ENCODE assay signal across 19 cellular contexts in the genomic region with DNA sequence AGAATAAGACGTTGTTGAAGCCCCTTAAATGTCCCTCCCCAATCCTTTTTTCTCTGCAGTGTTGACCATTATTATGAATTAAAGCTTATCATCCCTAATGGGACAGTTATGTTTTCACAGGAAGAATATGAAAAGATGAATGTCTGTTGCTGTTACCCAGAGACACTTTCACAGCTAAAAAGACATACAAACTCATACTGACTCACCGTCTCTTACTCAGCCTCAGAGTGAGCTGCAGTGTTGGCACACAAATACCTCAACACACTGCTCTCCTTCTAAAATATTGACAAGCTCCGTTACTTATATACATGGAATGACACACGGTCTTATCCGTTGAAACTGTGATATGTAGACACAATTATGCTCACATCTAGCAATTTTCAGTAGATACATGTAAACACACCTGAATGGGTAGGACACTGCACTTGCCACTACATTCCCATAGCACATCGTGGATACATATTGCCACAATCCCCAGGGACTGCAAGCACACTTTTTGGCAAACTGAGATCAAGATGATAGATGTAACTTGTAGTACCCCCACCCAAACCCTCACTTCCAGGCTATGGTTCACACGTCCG. TPM values are rescaled to one million over a fixed set of nuclear protein-coding genes. Genes with fewer than 3 reads are reported as not detected.
DNase-seq lines count a peak whose midpoint lies in the region; ATAC-seq, FAIRE-seq and TF ChIP-seq lines count a peak whose summit lies in the region.
"Had no signal": no experiment of that assay in that cellular context is flagged by ENCODE, and none has a peak within 500 bp of the region (broad histone marks: within the 10 kb centered on the region; RNA-seq: fewer than 3 reads in every experiment).

No MANE protein-coding gene starts in this region.

- H3K9me3 ChIP-seq in GM12878 (replicated peaks; ENCODE audit: control insufficient read depth, insufficient read depth, low read length): no peaks in the 10 kb centered on the region
- H3K9me3 ChIP-seq in prostate gland: no peaks in the 10 kb centered on the region
- H3K9me3 ChIP-seq: transverse colon had no signal

- SMC1A ChIA-PET in GM12878 (lab: Charles Lee; ENCODE audit: uncharacterized antibody, unreplicated experiment): interaction anchor here (1.1 kb wide), 1 partner anchor 30 kb away, joined by 3 read pairs; no protein-coding TSS in a partner anchor

- H4K20me1 ChIP-seq in GM12878 (ENCODE audit: control insufficient read depth, insufficient read depth): no peaks in the 10 kb centered on the region

- H3K36me3 ChIP-seq in GM12878 (ENCODE audit: control insufficient read depth in 2 of 2, insufficient read depth in 2 of 2, low read length in 1 of 2) (peaks cover 0 to 3% of the 10 kb centered on the region in 2 experiments; a peak in 1 of 4 replicates), prostate gland (no peaks in the 10 kb centered on the region)
- H3K36me3 ChIP-seq: transverse colon had no signal

- no peak for ATAC-seq in GM12878
- ATAC-seq in natural killer cell: no peak
- ATAC-seq: activated T-cell treated with anti-CD3 and anti-CD28 coated beads, Interleukin-2, amount 50 U/mL, for 4 hours; left colon had no signal

- H3K4me3 ChIP-seq in GM12878 (no peak overlapping the region), prostate gland (no peak overlapping the region)
- H3K4me3 ChIP-seq: transverse colon had no signal

- in situ Hi-C loops in GM12878 (cut with MboI): no loop called here

- 85% methylated on average over 8 of the region's 8 CpGs for WGBS in GM12878 (ENCODE audit: insufficient coverage, insufficient replicate concordance, low lambda C conversion rate, missing lambda C conversion rate)
- WGBS in prostate gland: 71% methylated on average over 8 of the region's 8 CpGs

- no peaks in the 10 kb centered on the region for H3K79me2 ChIP-seq in GM12878 (ENCODE audit: control insufficient read depth, insufficient read depth, low read length)

- no peak for TF ChIP-seq RAD21 in GM12878 (IDR thresholded peaks at IDR 0.05; ENCODE audit: insufficient read depth, low read depth, low read length)

- no peak overlapping the region for H2AFZ ChIP-seq in GM12878 (ENCODE audit: control insufficient read depth, low read depth, low read length)

- no TSS peak for BruUV-seq in GM12878 (replicated peaks; lab: Mats Ljungman, UMichigan)

- no peak for TF ChIP-seq EP300 in GM12878 (IDR thresholded peaks at IDR 0.05; ENCODE audit: borderline replicate concordance in 1 of 2, control insufficient read depth in 1 of 2, low read depth in 2 of 2, low read length in 2 of 2)

- FAIRE-seq in GM12878 (lab: Jason Lieb, UNC): no peak
- FAIRE-seq in GM12891 (lab: Jason Lieb, UNC): no peak

- H3K9ac ChIP-seq in GM12878 (ENCODE audit: control insufficient read depth, insufficient read depth, low read length): no peak overlapping the region

- no peaks in the 10 kb centered on the region for H3K9me3 Mint-ChIP-seq in natural killer cell
- H3K9me3 Mint-ChIP-seq: activated CD4-positive, alpha-beta T cell treated with anti-CD3 and anti-CD28 coated beads, Interleukin-2, amount 10 ng/mL, durations not matched to agents 24 days and 14 days; activated T-cell treated with anti-CD3 and anti-CD28 coated beads, Interleukin-2, amount 50 U/mL, for 4 hours; IgD-negative memory B cell; T-helper 2 cell treated with Interferon-gamma antibody and Interleukin-4, amounts not matched to agents 5 μg/mL and 100 μg/mL, for 36 hours had no signal

- TF ChIP-seq CTCF in GM12878 (IDR thresholded peaks at IDR 0.05 in 2 of 3, conservative IDR thresholded peaks at IDR 0.05 in 1 of 3; ENCODE audit: control insufficient read depth in 2 of 3, extremely low read depth in 1 of 3, insufficient read depth in 1 of 3, low read depth in 3 of 3, low read length in 3 of 3): no peak
- TF ChIP-seq CTCF in natural killer cell (IDR thresholded peaks at IDR 0.05): no peak
- TF ChIP-seq CTCF in prostate gland (IDR thresholded peaks at IDR 0.05): no peak

- no peak overlapping the region for H3K27ac Mint-ChIP-seq in natural killer cell
- H3K27ac Mint-ChIP-seq: activated CD4-positive, alpha-beta T cell treated with anti-CD3 and anti-CD28 coated beads, Interleukin-2, amount 10 ng/mL, durations not matched to agents 24 days and 14 days; IgD-negative memory B cell; T-helper 2 cell treated with Interferon-gamma antibody and Interleukin-4, amounts not matched to agents 5 μg/mL and 100 μg/mL, for 36 hours had no signal

- H3K27ac ChIP-seq in GM12878 (ENCODE audit: control insufficient read depth, insufficient read depth) (no peak overlapping the region), prostate gland (no peak overlapping the region)
- H3K27ac ChIP-seq: transverse colon had no signal

- H3K27me3 Mint-ChIP-seq in natural killer cell (ENCODE audit: low read depth in 2 of 2): no peaks in the 10 kb centered on the region
- H3K27me3 Mint-ChIP-seq: activated CD4-positive, alpha-beta T cell treated with anti-CD3 and anti-CD28 coated beads, Interleukin-2, amount 10 ng/mL, durations not matched to agents 24 days and 14 days; IgD-negative memory B cell had no signal

- no peaks in the 10 kb centered on the region for H3K36me3 Mint-ChIP-seq in natural killer cell

- H3K4me1 ChIP-seq in GM12878 (ENCODE audit: control insufficient read depth, insufficient read depth, low read length): no peaks in the 10 kb centered on the region
- no peaks in the 10 kb centered on the region for H3K4me1 ChIP-seq in prostate gland (replicated peaks)
- H3K4me1 ChIP-seq: transverse colon had no signal

- CTCF ChIA-PET in GM12878 (lab: Yijun Ruan, JAX): interaction anchor here (0.5 to 2.1 kb wide), 3 partner anchors 13 to 135 kb away, joined by 3 to 8 read pairs (median 5); partner anchors contain the start of gene MSH5

- H3K4me2 ChIP-seq in GM12878 (ENCODE audit: control insufficient read depth, insufficient read depth): no peak overlapping the region

- H3K27me3 ChIP-seq in GM12878 (replicated peaks in 1 of 2; ENCODE audit: control insufficient read depth in 2 of 2, insufficient read depth in 2 of 2, low read length in 1 of 2) (no peaks in the 10 kb centered on the region), prostate gland (replicated peaks; ENCODE audit: insufficient read depth) (no peaks in the 10 kb centered on the region)
- H3K27me3 ChIP-seq: transverse colon had no signal

- H3K4me1 Mint-ChIP-seq in natural killer cell: no peaks in the 10 kb centered on the region
- H3K4me1 Mint-ChIP-seq: activated CD4-positive, alpha-beta T cell treated with anti-CD3 and anti-CD28 coated beads, Interleukin-2, amount 10 ng/mL, durations not matched to agents 24 days and 14 days had no signal

- TF ChIP-seq POLR2A in GM12878 (IDR thresholded peaks at IDR 0.05; ENCODE audit: low read depth, low read length) (no peak), prostate gland (IDR thresholded peaks at IDR 0.05) (no peak), GM12891 (IDR thresholded peaks at IDR 0.05; ENCODE audit: low read depth, low read length) (no peak)

- RAD21 ChIA-PET in GM12878 (lab: Charles Lee; ENCODE audit: unreplicated experiment): no interaction called here

- intact Hi-C loops in GM12878 (cut with micrococcal nuclease; ENCODE audit: unreplicated experiment): no loop called here
- intact Hi-C loops in natural killer cell (cut with micrococcal nuclease): no loop called here
- intact Hi-C loops in prostate gland (cut with DNase I): no loop called here

- DNase-seq in AG08396 (ENCODE audit: low spot score) (peak; percentile 66), M059J (ENCODE audit: low read depth) (peak; percentile 88), GM12878 (ENCODE audit: low read depth, low spot score) (no peak), hepatic stellate cell (ENCODE audit: low spot score) (peak; percentile 79), natural killer cell (no peak), prostate gland (ENCODE audit: low spot score) (no peak), GM12891 (ENCODE audit: insufficient read length, low spot score) (no peak), DMS153 treated with DMSO at 0.1 percent for 48 hours (lab: John Stamatoyannopoulos, UW; ENCODE audit: unreplicated experiment) (no peak)
- DNase-seq: activated CD4-positive, alpha-beta T cell treated with anti-CD3 and anti-CD28 coated beads, Interleukin-2, amount 10 ng/mL, durations not matched to agents 24 days and 14 days; activated T-cell treated with anti-CD3 and anti-CD28 coated beads, Interleukin-2, amount 50 U/mL, for 4 hours; aorta; C1 segment of cervical spinal cord; effector CD8-positive, alpha-beta T cell; left colon; NCI-H146; NCI-H524; transverse colon had no signal

- POLR2A ChIA-PET in GM12878 (lab: Charles Lee): interaction anchor here (0.7 kb wide), 1 partner anchor 123 kb away, joined by 3 read pairs; no protein-coding TSS in a partner anchor

- H3K4me3 Mint-ChIP-seq in natural killer cell: no peak overlapping the region
- H3K4me3 Mint-ChIP-seq: activated CD4-positive, alpha-beta T cell treated with anti-CD3 and anti-CD28 coated beads, Interleukin-2, amount 10 ng/mL, durations not matched to agents 24 days and 14 days; activated T-cell treated with anti-CD3 and anti-CD28 coated beads, Interleukin-2, amount 50 U/mL, for 4 hours; IgD-negative memory B cell; T-helper 2 cell treated with Interferon-gamma antibody and Interleukin-4, amounts not matched to agents 5 μg/mL and 100 μg/mL, for 36 hours had no signal

RNA-seq across cellular contexts. Expression of gene SAPCD1, which starts 9.6 kb away (rescaled TPM):
- total RNA-seq in M059J (2014; rRNA removed; shearing (Covaris generic)): 1.7 TPM in 1 of 2 replicates, not detected in the other
- total RNA-seq in GM12878 (2013; cell fraction: nucleolus; rRNA removed): 19.2 and 21.8 TPM in 2 replicates
- total RNA-seq in GM12878 (2014; rRNA removed): 3.4 and 6.3 TPM in 2 replicates
- 6.0 and 6.1 TPM in 2 replicates for total RNA-seq in GM12878 (2014; rRNA removed; fragmentation: Illumina TruSeq; extraction: Trizol)
- total RNA-seq in GM12878 (2021): 8.6 and 13.0 TPM in 2 replicates
- 11.4 TPM for polyA plus RNA-seq in GM12878 (2011; ENCODE audit: low read depth)
- 3.2 and 5.6 TPM in 2 replicates for polyA plus RNA-seq in GM12878 (2011; rRNA removed)
- 1.7 TPM in 2 replicates for polyA plus RNA-seq in GM12878 (2011; cell fraction: cytosol; rRNA removed)
- polyA plus RNA-seq in GM12878 (2011; cell fraction: nucleus; rRNA removed): 53.4 and 54.9 TPM in 2 replicates
- polyA plus RNA-seq in GM12878 (2012): 10.0 and 18.1 TPM in 2 replicates
- polyA plus RNA-seq in GM12878 (2014; fragmentation: Illumina TruSeq; extraction: Trizol): 9.5 and 15.4 TPM in 2 replicates
- polyA plus RNA-seq in GM12878 (2014; fragmentation: Nextera tagmentation; extraction: Ambion mirVana): 1 to 10 TPM; 1.6 to 3.1 TPM
- polyA plus RNA-seq in GM12878 (2014; rRNA removed): 10.4 and 12.2 TPM in 2 replicates
- polyA plus RNA-seq in GM12878 (2016; fragmentation: Nextera tagmentation; extraction: Ambion mirVana): 1 to 10 TPM; 3.5 to 4.7 TPM
- not detected in 2 replicates for polyA minus RNA-seq in GM12878 (2011; rRNA and poly(A)+ RNA removed)
- not detected in 2 replicates for polyA minus RNA-seq in GM12878 (2011; cell fraction: cytosol; rRNA and poly(A)+ RNA removed)
- 1.1 and 5.0 TPM in 2 replicates for polyA minus RNA-seq in GM12878 (2011; cell fraction: nucleus; rRNA and poly(A)+ RNA removed)
- total RNA-seq in natural killer cell: 10 to 100 TPM in 1 of 3 donors, 1 to 10 TPM in 2; 5.4 to 14.5 (median 6.9) TPM
- 10 to 100 TPM in 1 of 2 donors, 1 to 10 TPM in 1; 1.9 to 15.7 TPM for total RNA-seq in prostate gland
- 10.1 TPM for polyA plus RNA-seq in GM12891 (2012; ENCODE audit: low read depth, missing spikeins)
- polyA plus RNA-seq: IgD-negative memory B cell had no signal

RNA-seq across cellular contexts. Expression of gene MSH5, which starts 13.0 kb away (rescaled TPM):
- total RNA-seq in M059J (2014; rRNA removed; shearing (Covaris generic)): 12.8 and 19.4 TPM in 2 replicates
- total RNA-seq in GM12878 (2013; cell fraction: nucleolus; rRNA removed): 239 and 262 TPM in 2 replicates
- 27.8 and 30.2 TPM in 2 replicates for total RNA-seq in GM12878 (2014; rRNA removed)
- total RNA-seq in GM12878 (2014; rRNA removed; fragmentation: Illumina TruSeq; extraction: Trizol): 26.2 and 26.4 TPM in 2 replicates
- total RNA-seq in GM12878 (2021): 45.1 and 52.7 TPM in 2 replicates
- 18.8 TPM for polyA plus RNA-seq in GM12878 (2011; ENCODE audit: low read depth)
- 46.7 and 49.3 TPM in 2 replicates for polyA plus RNA-seq in GM12878 (2011; rRNA removed)
- polyA plus RNA-seq in GM12878 (2011; cell fraction: cytosol; rRNA removed): 31.3 and 44.7 TPM in 2 replicates
- polyA plus RNA-seq in GM12878 (2011; cell fraction: nucleus; rRNA removed): 333 and 386 TPM in 2 replicates
- 22.8 and 25.8 TPM in 2 replicates for polyA plus RNA-seq in GM12878 (2012)
- 30.8 and 45.3 TPM in 2 replicates for polyA plus RNA-seq in GM12878 (2014; fragmentation: Illumina TruSeq; extraction: Trizol)
- polyA plus RNA-seq in GM12878 (2014; fragmentation: Nextera tagmentation; extraction: Ambion mirVana): 10 to 100 TPM in 1 of 2 experiments, 1 to 10 TPM in 1; 9.1 to 10.1 TPM
- 46.8 and 47.0 TPM in 2 replicates for polyA plus RNA-seq in GM12878 (2014; rRNA removed)
- 10 to 100 TPM; 25.8 to 29.9 TPM for polyA plus RNA-seq in GM12878 (2016; fragmentation: Nextera tagmentation; extraction: Ambion mirVana)
- polyA minus RNA-seq in GM12878 (2011; rRNA and poly(A)+ RNA removed): 49.3 and 52.9 TPM in 2 replicates
- 11.4 and 14.5 TPM in 2 replicates for polyA minus RNA-seq in GM12878 (2011; cell fraction: cytosol; rRNA and poly(A)+ RNA removed)
- 81.8 and 113 TPM in 2 replicates for polyA minus RNA-seq in GM12878 (2011; cell fraction: nucleus; rRNA and poly(A)+ RNA removed)
- 10 to 100 TPM; 28.2 to 44.6 (median 43.7) TPM for total RNA-seq in natural killer cell
- total RNA-seq in prostate gland: 10 to 100 TPM; 10.5 to 72.4 TPM
- polyA plus RNA-seq in GM12891 (2012; ENCODE audit: low read depth, missing spikeins): 20.7 TPM

RNA-seq across cellular contexts. Expression of gene CLIC1, which starts 16.5 kb away (rescaled TPM):
- total RNA-seq in M059J (2014; rRNA removed; shearing (Covaris generic)): 1,686 and 1,715 TPM in 2 replicates
- 107 and 113 TPM in 2 replicates for total RNA-seq in GM12878 (2013; cell fraction: nucleolus; rRNA removed)
- total RNA-seq in GM12878 (2014; rRNA removed) (647 and 648 TPM in 2 replicates), GM12878 (2014; rRNA removed; fragmentation: Illumina TruSeq; extraction: Trizol) (608 and 625 TPM in 2 replicates), GM12878 (2021) (446 and 458 TPM in 2 replicates), natural killer cell (100 to 1,000 TPM; 348 to 363 (median 355) TPM), prostate gland (100 to 1,000 TPM; 224 to 331 TPM)
- 339 TPM for polyA plus RNA-seq in GM12878 (2011; ENCODE audit: low read depth)
- polyA plus RNA-seq in GM12878 (2011; rRNA removed) (890 and 943 TPM in 2 replicates), GM12878 (2014; fragmentation: Illumina TruSeq; extraction: Trizol) (712 and 725 TPM in 2 replicates), GM12878 (2014; fragmentation: Nextera tagmentation; extraction: Ambion mirVana) (1,000 to 10,000 TPM; 1,083 to 1,266 TPM), GM12878 (2014; rRNA removed) (563 and 612 TPM in 2 replicates), GM12878 (2016; fragmentation: Nextera tagmentation; extraction: Ambion mirVana) (100 to 1,000 TPM; 600 to 622 TPM)
- 970 and 975 TPM in 2 replicates for polyA plus RNA-seq in GM12878 (2011; cell fraction: cytosol; rRNA removed)
- 283 and 349 TPM in 2 replicates for polyA plus RNA-seq in GM12878 (2011; cell fraction: nucleus; rRNA removed)
- polyA plus RNA-seq in GM12878 (2012): 397 and 480 TPM in 2 replicates
- polyA minus RNA-seq in GM12878 (2011; rRNA and poly(A)+ RNA removed): 408 and 594 TPM in 2 replicates
- 170 and 175 TPM in 2 replicates for polyA minus RNA-seq in GM12878 (2011; cell fraction: cytosol; rRNA and poly(A)+ RNA removed)
- 61.5 and 88.3 TPM in 2 replicates for polyA minus RNA-seq in GM12878 (2011; cell fraction: nucleus; rRNA and poly(A)+ RNA removed)
- polyA plus RNA-seq in GM12891 (2012; ENCODE audit: low read depth, missing spikeins): 376 TPM

RNA-seq across cellular contexts. Expression of gene DDAH2, which starts 23.7 kb away (rescaled TPM):
- total RNA-seq in M059J (2014; rRNA removed; shearing (Covaris generic)): 75.1 and 90.7 TPM in 2 replicates
- 10.2 and 10.9 TPM in 2 replicates for total RNA-seq in GM12878 (2013; cell fraction: nucleolus; rRNA removed)
- total RNA-seq in GM12878 (2014; rRNA removed) (6.6 and 9.5 TPM in 2 replicates), GM12878 (2014; rRNA removed; fragmentation: Illumina TruSeq; extraction: Trizol) (4.7 and 6.3 TPM in 2 replicates), GM12878 (2021) (8.3 and 10.8 TPM in 2 replicates), natural killer cell (10 to 100 TPM; 22.3 to 36.1 (median 24.6) TPM), prostate gland (10 to 100 TPM; 73.3 to 83.7 TPM)
- 3.3 TPM for polyA plus RNA-seq in GM12878 (2011; ENCODE audit: low read depth)
- polyA plus RNA-seq in GM12878 (2011; rRNA removed) (2.1 and 3.5 TPM in 2 replicates), GM12878 (2014; fragmentation: Illumina TruSeq; extraction: Trizol) (0.35 and 2.1 TPM in 2 replicates), GM12878 (2014; fragmentation: Nextera tagmentation; extraction: Ambion mirVana) (1 to 10 TPM in 1 of 2 experiments, under 1 TPM in 1; 0.35 to 2.1 TPM), GM12878 (2014; rRNA removed) (9.9 and 12.2 TPM in 2 replicates), GM12878 (2016; fragmentation: Nextera tagmentation; extraction: Ambion mirVana) (1 to 10 TPM; 6.1 to 7.2 TPM)
- polyA plus RNA-seq in GM12878 (2011; cell fraction: cytosol; rRNA removed): 7.7 and 11.3 TPM in 2 replicates
- 58.7 and 72.3 TPM in 2 replicates for polyA plus RNA-seq in GM12878 (2011; cell fraction: nucleus; rRNA removed)
- polyA plus RNA-seq in GM12878 (2012): 6.6 and 8.1 TPM in 2 replicates
- 1.6 and 2.7 TPM in 2 replicates for polyA minus RNA-seq in GM12878 (2011; rRNA and poly(A)+ RNA removed)
- polyA minus RNA-seq in GM12878 (2011; cell fraction: cytosol; rRNA and poly(A)+ RNA removed): 1.3 and 2.2 TPM in 2 replicates
- 5.1 and 9.6 TPM in 2 replicates for polyA minus RNA-seq in GM12878 (2011; cell fraction: nucleus; rRNA and poly(A)+ RNA removed)
- polyA plus RNA-seq in GM12891 (2012; ENCODE audit: low read depth, missing spikeins): 5.3 TPM

RNA-seq across cellular contexts. Expression of gene VWA7, which starts 24.3 kb away (rescaled TPM):
- 0.94 and 1.8 TPM in 2 replicates for total RNA-seq in M059J (2014; rRNA removed; shearing (Covaris generic))
- total RNA-seq in GM12878 (2013; cell fraction: nucleolus; rRNA removed): 7.5 and 10.4 TPM in 2 replicates
- total RNA-seq in GM12878 (2014; rRNA removed) (2.0 and 2.7 TPM in 2 replicates), GM12878 (2014; rRNA removed; fragmentation: Illumina TruSeq; extraction: Trizol) (0.94 and 1.2 TPM in 2 replicates), GM12878 (2021) (2.3 and 3.1 TPM in 2 replicates), natural killer cell (1 to 10 TPM; 2.4 to 4.7 (median 3.2) TPM), prostate gland (10 to 100 TPM in 1 of 2 donors, 1 to 10 TPM in 1; 2.7 to 13.0 TPM)
- 0.33 TPM for polyA plus RNA-seq in GM12878 (2011; ENCODE audit: low read depth)
- polyA plus RNA-seq in GM12878 (2011; rRNA removed) (1.1 and 1.3 TPM in 2 replicates), GM12878 (2014; fragmentation: Illumina TruSeq; extraction: Trizol) (1.0 TPM in 1 of 2 replicates, not detected in the other), GM12878 (2014; fragmentation: Nextera tagmentation; extraction: Ambion mirVana) (under 1 TPM in 1 of 2 experiments, not detected in 1; 0.11 TPM), GM12878 (2014; rRNA removed) (2.6 and 3.0 TPM in 2 replicates), GM12878 (2016; fragmentation: Nextera tagmentation; extraction: Ambion mirVana) (1 to 10 TPM; 1.2 TPM)
- polyA plus RNA-seq in GM12878 (2011; cell fraction: cytosol; rRNA removed): 1.4 and 1.8 TPM in 2 replicates
- 12.8 and 13.9 TPM in 2 replicates for polyA plus RNA-seq in GM12878 (2011; cell fraction: nucleus; rRNA removed)
- polyA plus RNA-seq in GM12878 (2012): 1.2 and 1.4 TPM in 2 replicates
- 1.6 and 2.3 TPM in 2 replicates for polyA minus RNA-seq in GM12878 (2011; rRNA and poly(A)+ RNA removed)
- 2.5 TPM in 1 of 2 replicates, not detected in the other for polyA minus RNA-seq in GM12878 (2011; cell fraction: cytosol; rRNA and poly(A)+ RNA removed)
- polyA minus RNA-seq in GM12878 (2011; cell fraction: nucleus; rRNA and poly(A)+ RNA removed): 3.5 and 6.2 TPM in 2 replicates
- polyA plus RNA-seq in GM12891 (2012; ENCODE audit: low read depth, missing spikeins): 0.80 TPM

Comparison
In these comparisons a context has a peak if more than half of its experiments do, and no peak if none do; other contexts are left out.
1. DNase-seq: peak in AG08396 (single experiment), M059J (single experiment) and hepatic stellate cell (single experiment); none in GM12878 (single experiment), natural killer cell (single experiment), prostate gland (single experiment), GM12891 (single experiment) and DMS153 treated with DMSO at 0.1 percent for 48 hours (single experiment).